In the genomic region with DNA sequence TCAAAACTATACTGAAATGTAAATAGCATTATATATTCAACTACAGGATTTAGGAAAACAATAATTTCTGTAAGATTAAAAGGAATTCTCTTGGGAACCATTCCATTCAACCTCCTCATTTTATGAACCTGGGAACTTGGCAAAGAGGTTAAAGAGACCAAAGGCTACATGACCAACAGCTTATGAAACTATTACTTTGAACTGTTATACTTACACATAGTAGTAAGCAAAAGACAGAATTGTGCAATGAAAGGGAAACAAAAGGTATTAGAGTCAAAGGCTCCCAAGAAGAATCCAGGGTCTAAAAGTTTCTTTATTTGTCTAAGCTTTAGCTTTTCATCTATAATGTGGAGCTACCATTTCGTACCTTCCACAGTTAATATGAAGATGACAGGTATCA, we compare ENCODE assay signal across 21 cellular contexts. TPM values are rescaled to one million over a fixed set of nuclear protein-coding genes. Genes with fewer than 3 reads are reported as not detected.
DNase-seq lines count a peak whose midpoint lies in the region; ATAC-seq, FAIRE-seq and TF ChIP-seq lines count a peak whose summit lies in the region.
"Had no signal": no experiment of that assay in that cellular context is flagged by ENCODE, and none has a peak within 500 bp of the region (broad histone marks: within the 10 kb centered on the region; RNA-seq: fewer than 3 reads in every experiment).

No MANE protein-coding gene starts in this region.

- H2AFZ ChIP-seq in HepG2 (ENCODE audit: low read length), result no peak overlapping the region

- TF ChIP-seq CTCF in HepG2 (CRISPR knock-in tag; IDR thresholded peaks at IDR 0.05), result no peak

- H3K4me3 Mint-ChIP-seq in activated CD4-positive, alpha-beta T cell treated with anti-CD3 and anti-CD28 coated beads, Interleukin-2, amount 10 ng/mL, durations not matched to agents 7 days and 5 days, result no peak overlapping the region
- no peak overlapping the region for H3K4me3 Mint-ChIP-seq in activated CD4-positive, alpha-beta memory T cell treated with anti-CD3 and anti-CD28 coated beads for 36 hours
- H3K4me3 Mint-ChIP-seq: CD8-positive, alpha-beta T cell had no signal

- no peak for FAIRE-seq in HepG2 (lab: Jason Lieb, UNC)

- no peaks in the 10 kb centered on the region for H3K27me3 ChIP-seq in HepG2 (ENCODE audit: control insufficient read depth in 1 of 2, insufficient read depth in 2 of 2, low read length in 2 of 2)
- H3K27me3 ChIP-seq: BE2C, Peyer's patch had no signal

- no peak for TF ChIP-seq RAD21 in HepG2 (CRISPR knock-in tag; IDR thresholded peaks at IDR 0.05)

- peak overlapping the region; percentile 54 for H3K27ac ChIP-seq in HepG2 (ENCODE audit: extremely low read length, insufficient read depth, low read length)
- H3K27ac ChIP-seq: Peyer's patch had no signal

- no peak for TF ChIP-seq POLR2A in HepG2 (IDR thresholded peaks at IDR 0.05; ENCODE audit: insufficient read depth in 1 of 2, low read depth in 2 of 2, low read length in 2 of 2)

- intact Hi-C loops in HepG2 (cut with micrococcal nuclease; ENCODE audit: unreplicated experiment), result no loop called here
- intact Hi-C loops in activated CD4-positive, alpha-beta memory T cell treated with anti-CD3 and anti-CD28 coated beads for 36 hours (cut with micrococcal nuclease), result no loop called here

- CTCF ChIA-PET in activated CD4-positive, alpha-beta T cell treated with anti-CD3 and anti-CD28 coated beads, Interleukin-2, amount 10 ng/mL, durations not matched to agents 7 days and 5 days (lab: Charles Lee), result no interaction called here
- CTCF ChIA-PET in HepG2 (lab: Yijun Ruan, JAX; ENCODE audit: low intra/inter-chr PET ratio, low total read pairs), result no interaction called here
- CTCF ChIA-PET in activated CD4-positive, alpha-beta memory T cell treated with anti-CD3 and anti-CD28 coated beads for 36 hours (lab: Charles Lee), result interaction anchor here (1.8 kb wide), 2 partner anchors 37 to 233 kb away, joined by 4 to 7 read pairs; partner anchors contain the start of gene MOB3B

- ATAC-seq in HepG2 (peak; percentile 88), HG03354 (IDR thresholded peaks at IDR 0.05; ENCODE audit: poor library complexity, severe bottlenecking, unreplicated experiment) (no peak)
- ATAC-seq: CD8-positive, alpha-beta T cell had no signal

- POLR2A ChIA-PET in activated CD4-positive, alpha-beta T cell treated with anti-CD3 and anti-CD28 coated beads, Interleukin-2, amount 10 ng/mL, durations not matched to agents 7 days and 5 days (lab: Charles Lee), result no interaction called here
- POLR2A ChIA-PET in HepG2 (lab: Yijun Ruan, JAX), result no interaction called here
- POLR2A ChIA-PET in activated CD4-positive, alpha-beta memory T cell treated with anti-CD3 and anti-CD28 coated beads for 36 hours (lab: Charles Lee), result no interaction called here

- BruUV-seq in HepG2 (replicated peaks; lab: Mats Ljungman, UMichigan), result no TSS peak

- peaks cover 42% of the 10 kb centered on the region for H3K4me1 Mint-ChIP-seq in activated CD4-positive, alpha-beta T cell treated with anti-CD3 and anti-CD28 coated beads, Interleukin-2, amount 10 ng/mL, durations not matched to agents 7 days and 5 days
- peaks cover 13% of the 10 kb centered on the region for H3K4me1 Mint-ChIP-seq in activated CD4-positive, alpha-beta memory T cell treated with anti-CD3 and anti-CD28 coated beads for 36 hours (ENCODE audit: low read depth)

- H3K9me3 Mint-ChIP-seq in activated CD4-positive, alpha-beta T cell treated with anti-CD3 and anti-CD28 coated beads, Interleukin-2, amount 10 ng/mL, durations not matched to agents 7 days and 5 days, result no peaks in the 10 kb centered on the region
- H3K9me3 Mint-ChIP-seq in activated CD4-positive, alpha-beta memory T cell treated with anti-CD3 and anti-CD28 coated beads for 36 hours, result no peaks in the 10 kb centered on the region
- H3K9me3 Mint-ChIP-seq: CD8-positive, alpha-beta T cell had no signal

- H3K9me3 ChIP-seq in HepG2 (ENCODE audit: low read length), result no peaks in the 10 kb centered on the region
- H3K9me3 ChIP-seq: BE2C, Peyer's patch had no signal

- H4K20me1 ChIP-seq in HepG2 (ENCODE audit: insufficient read depth, low read length), result no peaks in the 10 kb centered on the region

- H3K79me2 ChIP-seq in HepG2 (ENCODE audit: insufficient read depth, low read length), result no peaks in the 10 kb centered on the region

- no peak overlapping the region for H3K4me3 ChIP-seq in HepG2 (replicated peaks in 1 of 3; ENCODE audit: insufficient read depth in 1 of 3, low read depth in 2 of 3, low read length in 3 of 3)
- H3K4me3 ChIP-seq: Peyer's patch had no signal

- no peak for DNase-seq in activated CD4-positive, alpha-beta T cell treated with anti-CD3 and anti-CD28 coated beads, Interleukin-2, amount 10 ng/mL, durations not matched to agents 7 days and 5 days
- DNase-seq in activated CD4-positive, alpha-beta T cell treated with anti-CD3 and anti-CD28 coated beads for 1 hour, result no peak
- DNase-seq in fibroblast of gingiva (ENCODE audit: low read depth) (peak; percentile 10), HepG2 (ENCODE audit: low spot score) (peak; percentile 81), SIG-M5 treated with dmso at 0.1 percent for 504 hours (lab: John Stamatoyannopoulos, UW; ENCODE audit: unreplicated experiment) (no peak), amygdala (lab: John Stamatoyannopoulos, UW) (no peak)
- no peak for DNase-seq in activated CD4-positive, alpha-beta memory T cell treated with anti-CD3 and anti-CD28 coated beads for 36 hours
- DNase-seq: 8988T; BE2C; CD8-positive, alpha-beta T cell; KG1; NCI-H1092; NCI-H1436 treated with DMSO at 0.1 percent for 48 hours; NCI-H2029 treated with DMSO at 0.1 percent for 48 hours; NCI-H2171 treated with DMSO at 0.1 percent for 48 hours; Peyer's patch had no signal

- WGBS in HepG2 (ENCODE audit: low lambda C conversion rate), result 14% methylated on average over 1 of the region's 1 CpG

- in situ Hi-C loops in HepG2 (cut with HindIII; ENCODE audit: extremely low pct_ligation_motif_present, low pct_unique_long_range_greater_than_20kb), result no loop called here

- TF ChIP-seq EP300 in HepG2 (IDR thresholded peaks at IDR 0.05; ENCODE audit: low read depth in 2 of 2, low read length in 2 of 2) (peak in 1 of 2 experiments; percentile 80; a peak in 2 of 4 replicates), HepG2 (CRISPR knock-in tag; IDR thresholded peaks at IDR 0.05; ENCODE audit: borderline replicate concordance) (no peak)

- peak overlapping the region; percentile 6 for H3K27ac Mint-ChIP-seq in activated CD4-positive, alpha-beta T cell treated with anti-CD3 and anti-CD28 coated beads, Interleukin-2, amount 10 ng/mL, durations not matched to agents 7 days and 5 days
- no peak overlapping the region for H3K27ac Mint-ChIP-seq in activated CD4-positive, alpha-beta memory T cell treated with anti-CD3 and anti-CD28 coated beads for 36 hours

- H3K27me3 Mint-ChIP-seq in activated CD4-positive, alpha-beta T cell treated with anti-CD3 and anti-CD28 coated beads, Interleukin-2, amount 10 ng/mL, durations not matched to agents 7 days and 5 days, result no peaks in the 10 kb centered on the region
- no peaks in the 10 kb centered on the region for H3K27me3 Mint-ChIP-seq in activated CD4-positive, alpha-beta memory T cell treated with anti-CD3 and anti-CD28 coated beads for 36 hours

- H3K36me3 Mint-ChIP-seq in activated CD4-positive, alpha-beta T cell treated with anti-CD3 and anti-CD28 coated beads, Interleukin-2, amount 10 ng/mL, durations not matched to agents 7 days and 5 days (ENCODE audit: low read depth), result peaks cover 41% of the 10 kb centered on the region
- peaks cover 18% of the 10 kb centered on the region for H3K36me3 Mint-ChIP-seq in activated CD4-positive, alpha-beta memory T cell treated with anti-CD3 and anti-CD28 coated beads for 36 hours

- H3K9ac ChIP-seq in HepG2 (ENCODE audit: insufficient read depth, low read depth, low read length), result no peak overlapping the region

- peaks cover 51% of the 10 kb centered on the region for H3K4me1 ChIP-seq in HepG2 (ENCODE audit: insufficient read depth, low read length)
- H3K4me1 ChIP-seq: Peyer's patch had no signal

- H3K36me3 ChIP-seq in HepG2 (replicated peaks in 1 of 2; ENCODE audit: control insufficient read depth in 1 of 2, insufficient read depth in 2 of 2, low read length in 2 of 2), result 0 out of 5 replicates have a peak, but pooled peaks cover 0 to 4% of the 10 kb centered on the region in 2 experiments

- H3K4me2 ChIP-seq in HepG2 (ENCODE audit: low read depth, low read length), result peak overlapping the region; percentile 13; the same call in 1 of the 2 replicates

RNA-seq across cellular contexts. Expression of gene C9orf72, which starts 7.2 kb away (rescaled TPM):
- 10 to 100 TPM; 12.9 to 13.3 TPM for total RNA-seq in activated CD4-positive, alpha-beta T cell treated with anti-CD3 and anti-CD28 coated beads, Interleukin-2, amount 10 ng/mL, durations not matched to agents 7 days and 5 days
- 3.1 and 4.5 TPM in 2 replicates for total RNA-seq in HepG2 (2016; rRNA removed; fragmentation: Illumina TruSeq; extraction: Trizol)
- 0.81 and 0.88 TPM in 2 replicates for total RNA-seq in HepG2 (2016; cell fraction: cytosol; rRNA removed; fragmentation: Illumina TruSeq; extraction: Trizol; ENCODE audit: low read depth)
- 3.4 and 4.6 TPM in 2 replicates for total RNA-seq in HepG2 (2016; cell fraction: insoluble cytoplasmic fraction; rRNA removed; fragmentation: Illumina TruSeq; extraction: Trizol)
- 1.3 and 1.7 TPM in 2 replicates for total RNA-seq in HepG2 (2016; cell fraction: membrane; rRNA removed; fragmentation: Illumina TruSeq; extraction: Trizol)
- 8.0 and 9.1 TPM in 2 replicates for total RNA-seq in HepG2 (2016; cell fraction: nucleus; rRNA removed; fragmentation: Illumina TruSeq; extraction: Trizol)
- 5.2 and 5.9 TPM in 2 replicates for polyA plus RNA-seq in HepG2 (2011; rRNA removed)
- polyA plus RNA-seq in HepG2 (2011; cell fraction: cytosol; rRNA removed), result 0.94 and 2.1 TPM in 2 replicates
- 7.7 and 10.3 TPM in 2 replicates for polyA plus RNA-seq in HepG2 (2011; cell fraction: nucleus; rRNA removed)
- polyA plus RNA-seq in HepG2 (2012), result 6.4 and 10.0 TPM in 2 replicates
- 0.33 and 0.44 TPM in 2 replicates for polyA plus RNA-seq in HepG2 (2016; cell fraction: cytosol; fragmentation: Illumina TruSeq; extraction: Trizol; ENCODE audit: low read depth)
- polyA plus RNA-seq in HepG2 (2016; cell fraction: insoluble cytoplasmic fraction; fragmentation: Illumina TruSeq; extraction: Trizol; ENCODE audit: low read depth), result 2.7 and 2.9 TPM in 2 replicates
- polyA plus RNA-seq in HepG2 (2016; cell fraction: membrane; fragmentation: Illumina TruSeq; extraction: Trizol; ENCODE audit: low read depth), result 0.84 and 1.1 TPM in 2 replicates
- polyA plus RNA-seq in HepG2 (2016; cell fraction: nucleus; fragmentation: Illumina TruSeq; extraction: Trizol; ENCODE audit: insufficient read depth, low read depth), result 7.7 and 8.0 TPM in 2 replicates
- 4.3 and 5.2 TPM in 2 replicates for polyA minus RNA-seq in HepG2 (2011; rRNA and poly(A)+ RNA removed; ENCODE audit: low replicate concordance)
- 2.4 and 3.7 TPM in 2 replicates for polyA minus RNA-seq in HepG2 (2011; cell fraction: cytosol; rRNA and poly(A)+ RNA removed)
- 34.9 and 41.5 TPM in 2 replicates for polyA minus RNA-seq in HepG2 (2011; cell fraction: nucleus; rRNA and poly(A)+ RNA removed)
- 10 to 100 TPM; 10.2 to 10.7 TPM for total RNA-seq in activated CD4-positive, alpha-beta memory T cell treated with anti-CD3 and anti-CD28 coated beads for 36 hours
- total RNA-seq: SK-MEL-5 had no signal

RNA-seq across cellular contexts. Expression of gene MOB3B, which starts 36.5 kb away (rescaled TPM):
- under 1 TPM; 0.62 to 0.71 TPM for total RNA-seq in activated CD4-positive, alpha-beta T cell treated with anti-CD3 and anti-CD28 coated beads, Interleukin-2, amount 10 ng/mL, durations not matched to agents 7 days and 5 days
- total RNA-seq in HepG2 (2016; rRNA removed; fragmentation: Illumina TruSeq; extraction: Trizol), result 0.03 and 0.09 TPM in 2 replicates
- total RNA-seq in HepG2 (2016; cell fraction: cytosol; rRNA removed; fragmentation: Illumina TruSeq; extraction: Trizol; ENCODE audit: low read depth), result not detected in 2 replicates
- total RNA-seq in HepG2 (2016; cell fraction: insoluble cytoplasmic fraction; rRNA removed; fragmentation: Illumina TruSeq; extraction: Trizol), result 0.06 TPM in 2 replicates
- total RNA-seq in HepG2 (2016; cell fraction: membrane; rRNA removed; fragmentation: Illumina TruSeq; extraction: Trizol), result 0.03 and 0.09 TPM in 2 replicates
- total RNA-seq in HepG2 (2016; cell fraction: nucleus; rRNA removed; fragmentation: Illumina TruSeq; extraction: Trizol), result not detected in 2 replicates
- polyA plus RNA-seq in HepG2 (2011; rRNA removed), result 0.03 TPM in 2 replicates
- polyA plus RNA-seq in HepG2 (2011; cell fraction: cytosol; rRNA removed), result 0.01 and 0.03 TPM in 2 replicates
- 0.03 and 0.07 TPM in 2 replicates for polyA plus RNA-seq in HepG2 (2011; cell fraction: nucleus; rRNA removed)
- polyA plus RNA-seq in HepG2 (2012), result 0.04 and 0.09 TPM in 2 replicates
- polyA plus RNA-seq in HepG2 (2016; cell fraction: cytosol; fragmentation: Illumina TruSeq; extraction: Trizol; ENCODE audit: low read depth), result not detected in 2 replicates
- polyA plus RNA-seq in HepG2 (2016; cell fraction: insoluble cytoplasmic fraction; fragmentation: Illumina TruSeq; extraction: Trizol; ENCODE audit: low read depth), result 0.07 and 0.10 TPM in 2 replicates
- 0.03 TPM in 1 of 2 replicates, not detected in the other for polyA plus RNA-seq in HepG2 (2016; cell fraction: membrane; fragmentation: Illumina TruSeq; extraction: Trizol; ENCODE audit: low read depth)
- 0.11 TPM in 1 of 2 replicates, not detected in the other for polyA plus RNA-seq in HepG2 (2016; cell fraction: nucleus; fragmentation: Illumina TruSeq; extraction: Trizol; ENCODE audit: insufficient read depth, low read depth)
- polyA minus RNA-seq in HepG2 (2011; rRNA and poly(A)+ RNA removed; ENCODE audit: low replicate concordance), result 0.02 and 15.4 TPM in 2 replicates
- polyA minus RNA-seq in HepG2 (2011; cell fraction: cytosol; rRNA and poly(A)+ RNA removed), result not detected in 2 replicates
- polyA minus RNA-seq in HepG2 (2011; cell fraction: nucleus; rRNA and poly(A)+ RNA removed), result 0.12 TPM in 1 of 2 replicates, not detected in the other
- total RNA-seq in activated CD4-positive, alpha-beta memory T cell treated with anti-CD3 and anti-CD28 coated beads for 36 hours, result under 1 TPM; 0.34 to 0.38 TPM
- total RNA-seq: SK-MEL-5 had no signal

RNA-seq across cellular contexts. Expression of gene IFNK, which starts 42.0 kb away (rescaled TPM):
- total RNA-seq in activated CD4-positive, alpha-beta T cell treated with anti-CD3 and anti-CD28 coated beads, Interleukin-2, amount 10 ng/mL, durations not matched to agents 7 days and 5 days, result not detected
- not detected in 2 replicates for total RNA-seq in HepG2 (2016; rRNA removed; fragmentation: Illumina TruSeq; extraction: Trizol)
- total RNA-seq in HepG2 (2016; cell fraction: cytosol; rRNA removed; fragmentation: Illumina TruSeq; extraction: Trizol; ENCODE audit: low read depth), result not detected in 2 replicates
- total RNA-seq in HepG2 (2016; cell fraction: insoluble cytoplasmic fraction; rRNA removed; fragmentation: Illumina TruSeq; extraction: Trizol), result not detected in 2 replicates
- total RNA-seq in HepG2 (2016; cell fraction: membrane; rRNA removed; fragmentation: Illumina TruSeq; extraction: Trizol), result not detected in 2 replicates
- total RNA-seq in HepG2 (2016; cell fraction: nucleus; rRNA removed; fragmentation: Illumina TruSeq; extraction: Trizol), result not detected in 2 replicates
- polyA plus RNA-seq in HepG2 (2011; rRNA removed), result not detected in 2 replicates
- not detected in 2 replicates for polyA plus RNA-seq in HepG2 (2011; cell fraction: cytosol; rRNA removed)
- polyA plus RNA-seq in HepG2 (2011; cell fraction: nucleus; rRNA removed), result not detected in 2 replicates
- not detected in 2 replicates for polyA plus RNA-seq in HepG2 (2012)
- polyA plus RNA-seq in HepG2 (2016; cell fraction: cytosol; fragmentation: Illumina TruSeq; extraction: Trizol; ENCODE audit: low read depth), result not detected in 2 replicates
- not detected in 2 replicates for polyA plus RNA-seq in HepG2 (2016; cell fraction: insoluble cytoplasmic fraction; fragmentation: Illumina TruSeq; extraction: Trizol; ENCODE audit: low read depth)
- not detected in 2 replicates for polyA plus RNA-seq in HepG2 (2016; cell fraction: membrane; fragmentation: Illumina TruSeq; extraction: Trizol; ENCODE audit: low read depth)
- polyA plus RNA-seq in HepG2 (2016; cell fraction: nucleus; fragmentation: Illumina TruSeq; extraction: Trizol; ENCODE audit: insufficient read depth, low read depth), result not detected in 2 replicates
- not detected in 2 replicates for polyA minus RNA-seq in HepG2 (2011; rRNA and poly(A)+ RNA removed; ENCODE audit: low replicate concordance)
- polyA minus RNA-seq in HepG2 (2011; cell fraction: cytosol; rRNA and poly(A)+ RNA removed), result not detected in 2 replicates
- polyA minus RNA-seq in HepG2 (2011; cell fraction: nucleus; rRNA and poly(A)+ RNA removed), result not detected in 2 replicates
- not detected for total RNA-seq in activated CD4-positive, alpha-beta memory T cell treated with anti-CD3 and anti-CD28 coated beads for 36 hours
- total RNA-seq: CD8-positive, alpha-beta T cell; H4; NCI-H460; Peyer's patch; SK-MEL-5 had no signal
- polyA plus RNA-seq: AG04450 had no signal

Comparison
In these comparisons a context has a peak if more than half of its experiments do, and no peak if none do; other contexts are left out.
1. DNase-seq: peak in fibroblast of gingiva (single experiment) and HepG2 (single experiment); none in activated CD4-positive, alpha-beta T cell treated with anti-CD3 and anti-CD28 coated beads, Interleukin-2, amount 10 ng/mL, durations not matched to agents 7 days and 5 days (single experiment), activated CD4-positive, alpha-beta T cell treated with anti-CD3 and anti-CD28 coated beads for 1 hour (single experiment), SIG-M5 treated with dmso at 0.1 percent for 504 hours (single experiment), amygdala (0 of 56) and activated CD4-positive, alpha-beta memory T cell treated with anti-CD3 and anti-CD28 coated beads for 36 hours (single experiment).